ENCODE assay signal across 10 cellular contexts in genomic region chr9:69204869-69205268, GRCh38. TPM values are rescaled to one million over a fixed set of nuclear protein-coding genes. Genes with fewer than 3 reads are reported as not detected.
A peak's percentile ranks its signal among the peaks of the same experiment; 100 is the strongest.
DNase-seq lines count a peak whose midpoint lies in the region; ATAC-seq, FAIRE-seq and TF ChIP-seq lines count a peak whose summit lies in the region.
"Had no signal": no experiment of that assay in that cellular context is flagged by ENCODE, and none has a peak within 500 bp of the region (broad histone marks: within the 10 kb centered on the region; RNA-seq: fewer than 3 reads in every experiment).

No MANE protein-coding gene starts in this region.

- no peak overlapping the region for H3K9ac ChIP-seq in K562 (ENCODE audit: insufficient read depth in 1 of 2, low read depth in 2 of 2, low read length in 2 of 2)

- TF ChIP-seq RAD21 in K562 (CRISPR knock-in tag; conservative IDR thresholded peaks at IDR 0.05 in 1 of 2, IDR thresholded peaks at IDR 0.05 in 1 of 2): no peak

- H3K27ac ChIP-seq in K562 (ENCODE audit: extremely low read depth, low read depth, low read length) (no peak overlapping the region; the same call in 2 of the 3 replicates), heart right ventricle (peak overlapping the region in 7 of 10 donors; percentile 2 to 39 (median 27)), pancreas (no peak overlapping the region)

- no peak overlapping the region for H3K4me3 Mint-ChIP-seq in activated T-cell treated with anti-CD3 and anti-CD28 coated beads, Interleukin-2, amount 50 U/mL, for 24 hours
- H3K4me3 Mint-ChIP-seq: CD14-positive monocyte had no signal

- no peaks in the 10 kb centered on the region; the same call in 1 of the 2 replicates for H4K20me1 ChIP-seq in K562 (replicated peaks; ENCODE audit: control insufficient read depth, insufficient read depth, low read length)

- H3K9me3 Mint-ChIP-seq in activated T-cell treated with anti-CD3 and anti-CD28 coated beads, Interleukin-2, amount 50 U/mL, for 24 hours: no peaks in the 10 kb centered on the region
- H3K9me3 Mint-ChIP-seq: CD14-positive monocyte had no signal

- H3K9me3 ChIP-seq in K562 (replicated peaks; ENCODE audit: control insufficient read depth, insufficient read depth, low read depth, low read length): no peaks in the 10 kb centered on the region
- H3K9me3 ChIP-seq in heart right ventricle: no peaks in the 10 kb centered on the region
- H3K9me3 ChIP-seq in pancreas: no peaks in the 10 kb centered on the region

- peaks cover 4% of the 10 kb centered on the region for H3K4me1 Mint-ChIP-seq in activated T-cell treated with anti-CD3 and anti-CD28 coated beads, Interleukin-2, amount 50 U/mL, for 24 hours (ENCODE audit: low read depth)

- H3K4me3 ChIP-seq in K562: no peak overlapping the region
- H3K4me3 ChIP-seq in heart right ventricle: no peak overlapping the region
- no peak overlapping the region for H3K4me3 ChIP-seq in pancreas

- H3K27ac Mint-ChIP-seq in activated T-cell treated with anti-CD3 and anti-CD28 coated beads, Interleukin-2, amount 50 U/mL, for 24 hours: no peak overlapping the region
- H3K27ac Mint-ChIP-seq: CD14-positive monocyte had no signal

- peak; percentile 37 for ATAC-seq in K562
- ATAC-seq in heart right ventricle: peak in 6 of 8 donors; percentile 58 to 86 (median 64)
- ATAC-seq in pancreas: peak in 3 of 4 donors; percentile 34 to 57 (median 41)
- no peak for ATAC-seq in HG03565 (IDR thresholded peaks at IDR 0.05; ENCODE audit: unreplicated experiment)

- CTCF ChIA-PET in K562 (lab: Yijun Ruan, JAX; ENCODE audit: low intra/inter-chr PET ratio): no interaction called here

- peaks cover 20% of the 10 kb centered on the region; the same call in 2 of the 3 replicates for H3K79me2 ChIP-seq in K562 (ENCODE audit: control insufficient read depth, insufficient read depth, low read length)

- DNase-seq in ELR (ENCODE audit: low read depth) (peak; percentile 62), K562 (ENCODE audit: extremely low read depth in 1 of 4, low spot score in 3 of 4) (no peak), heart right ventricle (peak in 1 of 2 donors; percentile 25), pancreas (no peak), DMS153 (lab: John Stamatoyannopoulos, UW) (no peak), HuH-7.5 (ENCODE audit: low spot score) (no peak)
- DNase-seq in activated T-cell treated with anti-CD3 and anti-CD28 coated beads, Interleukin-2, amount 50 U/mL, for 24 hours: no peak
- DNase-seq: activated CD4-positive, alpha-beta T cell treated with anti-CD3 and anti-CD28 coated beads for 48 hours had no signal

- no peak for TF ChIP-seq EP300 in K562 (IDR thresholded peaks at IDR 0.05; ENCODE audit: low read length)

- WGBS in K562 (ENCODE audit: insufficient coverage, low coverage, missing lambda C conversion rate): 61% methylated on average over 7 of the region's 7 CpGs
- 59 to 60% methylated on average over 7 of the region's 7 CpGs for WGBS in heart right ventricle, 2 donors
- 72 to 75% methylated on average over 7 of the region's 7 CpGs for WGBS in pancreas, 2 donors

- POLR2A ChIA-PET in K562 (lab: Yijun Ruan, JAX): no interaction called here

- H3K27me3 Mint-ChIP-seq in activated T-cell treated with anti-CD3 and anti-CD28 coated beads, Interleukin-2, amount 50 U/mL, for 24 hours: no peaks in the 10 kb centered on the region

- intact Hi-C loops in K562 (cut with micrococcal nuclease): no loop called here
- intact Hi-C loops in heart right ventricle (cut with DNase I): no loop called here
- intact Hi-C loops in pancreas (cut with DNase I): no loop called here

- BruUV-seq in K562 (replicated peaks; lab: Mats Ljungman, UMichigan): no TSS peak

- peak; percentile 6 for FAIRE-seq in K562 (lab: Jason Lieb, UNC)
- no peak for FAIRE-seq in pancreas (lab: Jason Lieb, UNC)

- TF ChIP-seq POLR2A in K562 (conservative IDR thresholded peaks at IDR 0.05): no peak

- no peaks in the 10 kb centered on the region for H3K9me1 ChIP-seq in K562 (ENCODE audit: control insufficient read depth, insufficient read depth, low read length)

- H3K4me2 ChIP-seq in K562 (ENCODE audit: insufficient read depth, low read length): peak overlapping the region; percentile 23

- H2AFZ ChIP-seq in K562 (ENCODE audit: low read depth, low read length): no peak overlapping the region

- in situ Hi-C loops in K562 (cut with MboI): no loop called here

- H3K36me3 ChIP-seq in K562 (ENCODE audit: control insufficient read depth, insufficient read depth, low read length) (no peaks in the 10 kb centered on the region; the same call in 2 of the 3 replicates), heart right ventricle (peaks cover 0 to 3% (median 0%) of the 10 kb centered on the region in 9 donors), pancreas (no peaks in the 10 kb centered on the region)

- H3K4me1 ChIP-seq in K562 (replicated peaks in 1 of 2; ENCODE audit: control insufficient read depth in 2 of 2, insufficient read depth in 2 of 2, low read length in 2 of 2) (peaks cover 6 to 29% of the 10 kb centered on the region in 2 experiments; a peak in 3 of 5 replicates), heart right ventricle (peaks cover 0 to 53% (median 31%) of the 10 kb centered on the region in 9 donors), pancreas (peaks cover 0 to 8% (median 0%) of the 10 kb centered on the region in 3 donors)

- H3K27me3 ChIP-seq in K562 (ENCODE audit: control insufficient read depth in 2 of 2, insufficient read depth in 2 of 2, low read length in 2 of 2) (no peaks in the 10 kb centered on the region), heart right ventricle (no peaks in the 10 kb centered on the region), pancreas (no peaks in the 10 kb centered on the region)

- TF ChIP-seq CTCF in K562 (IDR thresholded peaks at IDR 0.05 in 2 of 3, conservative IDR thresholded peaks at IDR 0.05 in 1 of 3; ENCODE audit: insufficient read depth in 2 of 3, low read depth in 1 of 3, low read length in 3 of 3): no peak
- TF ChIP-seq CTCF in heart right ventricle (IDR thresholded peaks at IDR 0.05): no peak
- no peak for TF ChIP-seq CTCF in pancreas (IDR thresholded peaks at IDR 0.05)

- H3K36me3 Mint-ChIP-seq in activated T-cell treated with anti-CD3 and anti-CD28 coated beads, Interleukin-2, amount 50 U/mL, for 24 hours (ENCODE audit: low read depth): no peaks in the 10 kb centered on the region
- H3K36me3 Mint-ChIP-seq: CD14-positive monocyte had no signal

TF ChIP-seq in K562, 482 proteins besides CTCF, POLR2A, EP300 and RAD21:
- TF ChIP-seq CEBPB (tag; IDR thresholded peaks at IDR 0.05) (peak; percentile 16; the same call in 1 of the 2 replicates), NFE2 (IDR thresholded peaks at IDR 0.05; ENCODE audit: low read depth) (peak; percentile 14; the same call in 1 of the 2 replicates), PHF8 (IDR thresholded peaks at IDR 0.05; ENCODE audit: borderline replicate concordance, low read length) (no peak), SMARCA4 (IDR thresholded peaks at IDR 0.05) (0 out of 2 replicates have a peak, but pooled peaks have one; percentile 7)

RNA-seq across cellular contexts. Expression of gene TJP2, which starts 30.8 kb away (rescaled TPM):
- 65.2 and 119 TPM in 2 replicates for total RNA-seq in K562 (2011; cell fraction: chromatin; rRNA removed; ENCODE audit: low replicate concordance)
- total RNA-seq in K562 (2011; cell fraction: nucleolus; rRNA removed): 35.0 and 35.9 TPM in 2 replicates
- total RNA-seq in K562 (2011; cell fraction: nucleoplasm; rRNA removed): 57.6 and 73.1 TPM in 2 replicates
- total RNA-seq in K562 (2014; rRNA removed) (14.9 and 18.5 TPM in 2 replicates), K562 (2014; rRNA removed; fragmentation: Illumina TruSeq; extraction: Trizol) (16.8 and 17.4 TPM in 2 replicates), K562 (2015; rRNA removed; fragmentation: Illumina TruSeq; extraction: Trizol) (13.3 and 14.0 TPM in 2 replicates), K562 (2021) (17.7 and 19.4 TPM in 2 replicates), heart right ventricle (100 to 1,000 TPM in 3 of 10 donors, 10 to 100 TPM in 7; 67.8 to 117 (median 87.4) TPM), pancreas (10 to 100 TPM; 29.1 to 70.3 (median 33.4) TPM)
- polyA plus RNA-seq in K562 (2011; rRNA removed) (24.1 TPM in 2 replicates), K562 (2014; fragmentation: Illumina TruSeq; extraction: Trizol) (13.1 and 17.2 TPM in 2 replicates), K562 (2014; fragmentation: Nextera tagmentation; extraction: Ambion mirVana) (1 to 10 TPM; 4.0 to 4.5 TPM), K562 (2014; rRNA removed) (12.8 and 13.4 TPM in 2 replicates), heart right ventricle (10 to 100 TPM; 24.2 to 36.1 TPM), pancreas (10 to 100 TPM; 24.1 to 29.8 TPM)
- 8.9 and 13.3 TPM in 2 replicates for polyA plus RNA-seq in K562 (2011; cell fraction: cytosol; rRNA removed)
- polyA plus RNA-seq in K562 (2011; cell fraction: nucleus; rRNA removed): 34.6 and 49.8 TPM in 2 replicates
- 15.6 and 17.7 TPM in 2 replicates for polyA plus RNA-seq in K562 (2012)
- 20.1 and 27.5 TPM in 2 replicates for polyA minus RNA-seq in K562 (2011; rRNA and poly(A)+ RNA removed)
- 14.5 and 14.7 TPM in 2 replicates for polyA minus RNA-seq in K562 (2011; cell fraction: cytosol; rRNA and poly(A)+ RNA removed)
- 13.7 and 25.8 TPM in 2 replicates for polyA minus RNA-seq in K562 (2011; cell fraction: nucleus; rRNA and poly(A)+ RNA removed)

Comparison
In these comparisons a context has a peak if more than half of its experiments do, and no peak if none do; other contexts are left out.
1. H3K27ac ChIP-seq: peak in heart right ventricle (7 of 10); none in K562 (single experiment) and pancreas (0 of 4).